Comparison of ENCODE assay signal across 1 cellular context in the genomic region with DNA sequence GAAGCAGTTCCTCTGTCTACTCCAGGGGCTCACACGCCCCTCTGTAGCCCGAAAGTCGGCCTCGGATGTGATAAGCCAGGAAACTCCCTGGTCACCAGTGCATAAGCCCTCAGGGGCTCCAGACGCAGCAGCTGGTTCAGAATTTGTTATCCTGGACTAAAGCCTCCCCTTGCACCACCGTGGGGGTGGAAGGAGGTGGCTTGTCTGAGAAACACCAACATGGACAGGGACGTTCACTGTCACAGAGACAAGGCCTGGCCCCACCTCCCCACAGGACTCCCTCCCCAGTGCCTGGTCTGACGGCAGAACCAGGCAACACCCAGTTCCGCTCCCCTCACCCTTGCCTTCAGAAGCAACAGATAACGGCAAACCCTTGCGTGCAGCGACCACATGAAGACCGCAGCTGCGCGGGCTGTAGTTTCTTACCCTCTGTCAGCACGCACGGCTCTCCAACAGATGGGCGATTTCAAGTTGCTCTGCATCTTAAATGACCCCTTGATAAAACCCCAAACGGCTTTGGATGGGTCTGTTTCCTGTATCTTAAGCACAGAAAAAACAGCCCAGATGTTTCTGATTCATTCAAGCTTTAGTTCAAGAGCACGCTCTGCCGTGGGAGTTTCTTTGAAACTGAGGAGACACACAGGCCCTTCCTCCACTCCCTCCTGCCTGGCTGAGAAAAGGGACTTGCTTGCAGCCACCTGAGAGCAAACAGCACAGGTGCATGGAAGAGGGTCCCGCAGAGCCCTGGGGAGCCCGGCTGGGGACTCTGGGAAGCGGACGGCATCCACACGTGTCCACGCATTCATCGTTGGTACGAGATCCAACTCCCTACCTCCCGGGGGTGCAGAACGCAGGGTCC.
A peak's percentile ranks its signal among the peaks of the same experiment; 100 is the strongest.
TF ChIP-seq lines count a peak whose summit lies in the region.

No MANE protein-coding gene starts in this region.

TF ChIP-seq in K562, 482 proteins besides CTCF, POLR2A, EP300 and RAD21 (continued from another document and continues in another):
- no peak for TF ChIP-seq ZNF318 (IDR thresholded peaks at IDR 0.05; ENCODE audit: borderline replicate concordance in 1 of 2, low read depth in 1 of 2)
- TF ChIP-seq ZNF347 (CRISPR knock-in tag; IDR thresholded peaks at IDR 0.05; ENCODE audit: low read depth): no peak
- no peak for TF ChIP-seq LCOR (CRISPR knock-in tag; IDR thresholded peaks at IDR 0.05)
- TF ChIP-seq CGGBP1 (CRISPR knock-in tag; IDR thresholded peaks at IDR 0.05): no peak
- no peak for TF ChIP-seq SMAD1 (IDR thresholded peaks at IDR 0.05; ENCODE audit: low read depth, low read length, partially characterized antibody)
- no peak for TF ChIP-seq ELK3 (CRISPR knock-in tag; IDR thresholded peaks at IDR 0.05)
- TF ChIP-seq CHD7 (IDR thresholded peaks at IDR 0.05; ENCODE audit: low read depth, low read length): no peak
- no peak for TF ChIP-seq ZNF212 (CRISPR knock-in tag; IDR thresholded peaks at IDR 0.05)
- TF ChIP-seq AFF4 (CRISPR knock-in tag; IDR thresholded peaks at IDR 0.05): no peak
- peak in 1 of 2 experiments; percentile 39; a peak in 1 of 4 replicates for TF ChIP-seq FOXK2 (conservative IDR thresholded peaks at IDR 0.05 in 1 of 2, IDR thresholded peaks at IDR 0.05 in 1 of 2; ENCODE audit: low read depth in 2 of 2)
- TF ChIP-seq, protein P1, sequence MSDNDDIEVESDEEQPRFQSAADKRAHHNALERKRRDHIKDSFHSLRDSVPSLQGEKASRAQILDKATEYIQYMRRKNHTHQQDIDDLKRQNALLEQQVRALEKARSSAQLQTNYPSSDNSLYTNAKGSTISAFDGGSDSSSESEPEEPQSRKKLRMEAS (CRISPR knock-in tag; IDR thresholded peaks at IDR 0.05): no peak
- TF ChIP-seq HLTF (IDR thresholded peaks at IDR 0.05): no peak
- TF ChIP-seq FIP1L1 (IDR thresholded peaks at IDR 0.05; ENCODE audit: low read depth, low read length, poor library complexity, severe bottlenecking): no peak
- no peak for TF ChIP-seq HMGXB4 (CRISPR knock-in tag; IDR thresholded peaks at IDR 0.05)
- TF ChIP-seq NBN (IDR thresholded peaks at IDR 0.05; ENCODE audit: low read depth): 0 out of 2 replicates have a peak, but pooled peaks have one; percentile 41
- peak; percentile 30 to 73; a peak in 2 of 4 replicates for TF ChIP-seq TRIM24 (IDR thresholded peaks at IDR 0.05)
- no peak for TF ChIP-seq ZNF764 (CRISPR knock-in tag; IDR thresholded peaks at IDR 0.05; ENCODE audit: low read depth)
